15 cellular contexts compared by ENCODE assay signal in genomic region chr21:40165212-40165611, GRCh38.
"Had no signal": no experiment of that assay in that cellular context is flagged by ENCODE, and none has a peak within 500 bp of the region (broad histone marks: within the 10 kb centered on the region; RNA-seq: fewer than 3 reads in every experiment).

No MANE protein-coding gene starts in this region.

- H3K27me3 ChIP-seq: gastrocnemius medialis, left lung, thyroid gland had no signal

- H3K36me3 Mint-ChIP-seq: activated naive CD8-positive, alpha-beta T cell treated with anti-CD3 and anti-CD28 coated beads for 36 hours; memory B cell; natural killer cell treated with Interleukin-12 subunit alpha and Interleukin-12 subunit beta and Interleukin-15 and Interleukin-18, amount 100 ng/mL, for 72 hours; stimulated activated memory B cell treated with anti-CD40 and anti-IgM and Interleukin-4, amounts not matched to agents 10 μg/mL and 1 μg/mL and 100 μg/mL, for 72 hours had no signal

- H3K36me3 ChIP-seq: gastrocnemius medialis, left lung, thyroid gland had no signal

- DNase-seq: activated CD4-positive, alpha-beta T cell treated with anti-CD3 and anti-CD28 coated beads, Interleukin-2, amount 10 ng/mL, durations not matched to agents 7 days and 5 days; activated CD8-positive, alpha-beta memory T cell treated with anti-CD3 and anti-CD28 coated beads for 24 hours; activated naive CD8-positive, alpha-beta T cell treated with anti-CD3 and anti-CD28 coated beads for 36 hours; amygdala; dermis blood vessel endothelial cell; erythroblast; gastrocnemius medialis; left lung; SW 1271; thyroid gland had no signal

- H3K9me3 Mint-ChIP-seq: activated naive CD8-positive, alpha-beta T cell treated with anti-CD3 and anti-CD28 coated beads for 36 hours; stimulated activated memory B cell treated with anti-CD40 and anti-IgM and Interleukin-4, amounts not matched to agents 10 μg/mL and 1 μg/mL and 100 μg/mL, for 72 hours had no signal

- H3K4me3 ChIP-seq: gastrocnemius medialis, left lung, thyroid gland had no signal

- H3K27ac ChIP-seq: gastrocnemius medialis, left lung, thyroid gland had no signal

- H3K27ac Mint-ChIP-seq: activated CD4-positive, alpha-beta T cell treated with anti-CD3 and anti-CD28 coated beads, Interleukin-2, amount 10 ng/mL, durations not matched to agents 7 days and 5 days; activated naive CD8-positive, alpha-beta T cell treated with anti-CD3 and anti-CD28 coated beads for 36 hours; activated T-helper 1 cell treated with anti-CD3 and anti-CD28 coated beads, Interleukin-12 subunit alpha, Interleukin-12 subunit beta, Interleukin-2, Interleukin-4 antibody, amounts not matched to agents 30 ng/mL and 10 ng/mL and 1 ng/mL, durations not matched to agents 14 hours and 24 hours and 36 hours; memory B cell; natural killer cell treated with Interleukin-12 subunit alpha and Interleukin-12 subunit beta and Interleukin-15 and Interleukin-18, amount 100 ng/mL, for 72 hours; stimulated activated memory B cell treated with anti-CD40 and anti-IgM and Interleukin-4, amounts not matched to agents 10 μg/mL and 1 μg/mL and 100 μg/mL, for 72 hours; T-helper 2 cell treated with Interferon-gamma antibody and Interleukin-4, amounts not matched to agents 5 μg/mL and 100 μg/mL, for 36 hours had no signal

- H3K4me1 Mint-ChIP-seq: activated CD4-positive, alpha-beta T cell treated with anti-CD3 and anti-CD28 coated beads, Interleukin-2, amount 10 ng/mL, durations not matched to agents 7 days and 5 days; activated naive CD8-positive, alpha-beta T cell treated with anti-CD3 and anti-CD28 coated beads for 36 hours; memory B cell; stimulated activated memory B cell treated with anti-CD40 and anti-IgM and Interleukin-4, amounts not matched to agents 10 μg/mL and 1 μg/mL and 100 μg/mL, for 72 hours had no signal

- H3K4me3 Mint-ChIP-seq: activated CD4-positive, alpha-beta T cell treated with anti-CD3 and anti-CD28 coated beads, Interleukin-2, amount 10 ng/mL, durations not matched to agents 7 days and 5 days; activated naive CD8-positive, alpha-beta T cell treated with anti-CD3 and anti-CD28 coated beads for 36 hours; activated T-helper 1 cell treated with anti-CD3 and anti-CD28 coated beads, Interleukin-12 subunit alpha, Interleukin-12 subunit beta, Interleukin-2, Interleukin-4 antibody, amounts not matched to agents 30 ng/mL and 10 ng/mL and 1 ng/mL, durations not matched to agents 14 hours and 24 hours and 36 hours; memory B cell; natural killer cell treated with Interleukin-12 subunit alpha and Interleukin-12 subunit beta and Interleukin-15 and Interleukin-18, amount 100 ng/mL, for 72 hours; stimulated activated memory B cell treated with anti-CD40 and anti-IgM and Interleukin-4, amounts not matched to agents 10 μg/mL and 1 μg/mL and 100 μg/mL, for 72 hours; T-helper 2 cell treated with Interferon-gamma antibody and Interleukin-4, amounts not matched to agents 5 μg/mL and 100 μg/mL, for 36 hours had no signal

- ATAC-seq: gastrocnemius medialis; left lung; natural killer cell treated with Interleukin-12 subunit alpha and Interleukin-12 subunit beta and Interleukin-15 and Interleukin-18, amount 100 ng/mL, for 72 hours; stimulated activated memory B cell treated with anti-CD40 and anti-IgM and Interleukin-4, amounts not matched to agents 10 μg/mL and 1 μg/mL and 100 μg/mL, for 72 hours had no signal

- H3K9me3 ChIP-seq: gastrocnemius medialis, left lung, thyroid gland had no signal

- H3K27me3 Mint-ChIP-seq: activated CD4-positive, alpha-beta T cell treated with anti-CD3 and anti-CD28 coated beads, Interleukin-2, amount 10 ng/mL, durations not matched to agents 7 days and 5 days; memory B cell; natural killer cell treated with Interleukin-12 subunit alpha and Interleukin-12 subunit beta and Interleukin-15 and Interleukin-18, amount 100 ng/mL, for 72 hours; stimulated activated memory B cell treated with anti-CD40 and anti-IgM and Interleukin-4, amounts not matched to agents 10 μg/mL and 1 μg/mL and 100 μg/mL, for 72 hours had no signal

- H3K4me1 ChIP-seq: gastrocnemius medialis, left lung, thyroid gland had no signal
